14 cellular contexts compared by ENCODE assay signal in genomic region chr1:213330281-213330680, GRCh38.
"Had no signal": no experiment of that assay in that cellular context is flagged by ENCODE, and none has a peak within 500 bp of the region (broad histone marks: within the 10 kb centered on the region; RNA-seq: fewer than 3 reads in every experiment).

No MANE protein-coding gene starts in this region.

- DNase-seq: activated B cell treated with CpG ODN at 0.5 μM for 24 hours; activated CD4-positive, alpha-beta memory T cell treated with anti-CD3 and anti-CD28 coated beads, Interleukin-2, amount 10 ng/mL, durations not matched to agents 7 days and 5 days; activated CD4-positive, alpha-beta T cell treated with anti-CD3 and anti-CD28 coated beads for 4 hours; activated naive CD4-positive, alpha-beta T cell treated with anti-CD3 and anti-CD28 coated beads for 36 hours; activated T-cell treated with anti-CD3 and anti-CD28 coated beads, Interleukin-2, amount 50 U/mL, for 24 hours; body of pancreas; caudate nucleus; dorsolateral prefrontal cortex; lower lobe of right lung; spleen; stimulated activated CD4-positive, alpha-beta T cell treated with anti-CD3 and anti-CD28 coated beads, Interleukin-4, amount 100 ng/mL, for 4 hours; upper lobe of left lung had no signal

- ATAC-seq: body of pancreas; lower lobe of right lung; natural killer cell treated with Interleukin-12 subunit alpha and Interleukin-12 subunit beta and Interleukin-15 and Interleukin-18, amount 100 ng/mL, for 72 hours; stimulated activated memory B cell treated with anti-CD40 and anti-IgM and Interleukin-4, amounts not matched to agents 10 μg/mL and 1 μg/mL and 100 μg/mL, for 72 hours had no signal
